In the genomic region with DNA sequence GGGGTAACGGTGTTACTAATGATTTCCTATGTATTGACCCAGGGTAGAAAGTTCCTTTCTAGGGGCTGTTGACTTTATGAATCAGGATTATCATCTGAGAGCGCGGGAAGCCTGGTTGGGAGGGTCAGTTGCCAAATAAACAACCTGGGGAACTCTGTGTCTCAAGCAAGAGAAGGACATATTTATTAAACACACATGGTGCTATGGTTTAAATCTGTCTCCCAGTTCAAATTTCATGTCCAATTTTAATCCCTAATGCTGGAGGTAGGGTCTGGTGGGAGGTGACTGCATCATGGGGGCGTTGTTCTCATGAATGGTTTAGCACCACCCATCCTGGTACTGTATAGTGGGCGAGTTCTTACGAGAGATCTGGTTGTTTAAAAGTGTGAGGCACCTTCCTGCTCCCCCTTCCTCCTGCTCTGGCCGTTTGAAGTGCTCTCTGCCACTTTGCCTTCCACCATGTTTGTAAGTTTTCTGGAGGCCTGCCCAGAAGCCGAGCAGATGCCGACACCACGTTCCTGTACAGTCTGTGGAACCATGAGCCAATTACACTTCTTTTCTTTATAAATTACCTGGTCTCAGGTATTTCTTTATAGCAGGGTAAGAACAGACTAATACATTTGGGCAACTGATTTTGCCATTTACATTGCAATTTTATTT, we compare ENCODE assay signal across 17 cellular contexts. TPM values are rescaled to one million over a fixed set of nuclear protein-coding genes. Genes with fewer than 3 reads are reported as not detected.
"Had no signal": no experiment of that assay in that cellular context is flagged by ENCODE, and none has a peak within 500 bp of the region (broad histone marks: within the 10 kb centered on the region; RNA-seq: fewer than 3 reads in every experiment).

No MANE protein-coding gene starts in this region.

- H3K9me3 ChIP-seq: heart right ventricle, spleen, tibial nerve, vagina had no signal

- H3K36me3 ChIP-seq: cardiac muscle cell, heart right ventricle, spleen, tibial nerve, vagina had no signal

- H3K79me2 ChIP-seq: parathyroid adenoma had no signal

- H3K27me3 ChIP-seq: cardiac muscle cell, tibial nerve, vagina had no signal

- DNase-seq: activated CD4-positive, alpha-beta T cell treated with anti-CD3 and anti-CD28 coated beads for 1 hour; activated gamma-delta T cell treated with Interleukin-2 at 50 U/mL for 16 hours; amniotic stem cell; effector memory CD8-positive, alpha-beta T cell; heart right ventricle; mesendoderm; naive thymus-derived CD4-positive, alpha-beta T cell; spleen; stimulated activated CD4-positive, alpha-beta T cell treated with anti-CD3 and anti-CD28 coated beads, Interleukin-4, amount 100 ng/mL, for 4 hours; stimulated activated naive B cell treated with anti-CD40 and anti-IgM and Interleukin-4, amounts not matched to agents 10 μg/mL and 1 μg/mL and 100 μg/mL, for 72 hours; substantia nigra had no signal

- H3K4me1 ChIP-seq: parathyroid adenoma, spleen, tibial nerve, vagina had no signal

- H2AFZ ChIP-seq: parathyroid adenoma had no signal

- H3K4me3 ChIP-seq: cardiac muscle cell, heart right ventricle, spleen, tibial nerve, vagina had no signal

- H3K27ac ChIP-seq: cardiac muscle cell, parathyroid adenoma, spleen, tibial nerve, vagina, VCaP had no signal

- ATAC-seq: effector memory CD8-positive, alpha-beta T cell; naive thymus-derived CD4-positive, alpha-beta T cell; stimulated activated naive B cell treated with anti-CD40 and anti-IgM and Interleukin-4, amounts not matched to agents 10 μg/mL and 1 μg/mL and 100 μg/mL, for 72 hours had no signal

- H3K9ac ChIP-seq: parathyroid adenoma had no signal

RNA-seq across cellular contexts. Expression of gene GAS1, which starts 19.7 kb away (rescaled TPM):
- total RNA-seq: T-helper 1 cell treated with Interleukin-12 subunit alpha and Interleukin-12 subunit beta and Interleukin-4 antibody, amounts not matched to agents 30 ng/mL and 1 ng/mL, for 36 hours had no signal
